26 cellular contexts compared by ENCODE assay signal in genomic region chr10:121664671-121665070, GRCh38.
"Had no signal": no experiment of that assay in that cellular context is flagged by ENCODE, and none has a peak within 500 bp of the region (broad histone marks: within the 10 kb centered on the region; RNA-seq: fewer than 3 reads in every experiment).

No MANE protein-coding gene starts in this region.

- H3K9me3 ChIP-seq: neutrophil, psoas muscle, right lobe of liver, stomach, testis, thyroid gland, transverse colon, upper lobe of left lung, vagina had no signal

- H3K4me3 ChIP-seq: hepatocyte, left ventricle myocardium inferior, lung, neural progenitor cell, psoas muscle, right lobe of liver, smooth muscle cell, stomach, testis, thyroid gland, transverse colon, upper lobe of left lung, vagina had no signal

- H3K27me3 ChIP-seq: hepatocyte, neural progenitor cell, right lobe of liver, stomach, testis, thyroid gland, transverse colon, upper lobe of left lung, vagina had no signal

- H3K9me3 Mint-ChIP-seq: natural killer cell had no signal

- H3K4me1 ChIP-seq: psoas muscle, right lobe of liver had no signal

- H3K27ac Mint-ChIP-seq: memory B cell; mesothelial cell of epicardium; natural killer cell; nephron progenitor cell; stimulated activated naive B cell treated with anti-CD40 and anti-IgM and Interleukin-4, amounts not matched to agents 10 μg/mL and 1 μg/mL and 100 μg/mL, for 72 hours had no signal

- H3K4me3 Mint-ChIP-seq: memory B cell; mesothelial cell of epicardium; naive B cell; natural killer cell; nephron progenitor cell; neural progenitor cell; stimulated activated naive B cell treated with anti-CD40 and anti-IgM and Interleukin-4, amounts not matched to agents 10 μg/mL and 1 μg/mL and 100 μg/mL, for 72 hours had no signal

- DNase-seq: islet precursor cell; left ventricle myocardium inferior; naive B cell; natural killer cell; nephron progenitor cell; occipital lobe; psoas muscle; right lobe of liver; stimulated activated CD4-positive, alpha-beta T cell treated with anti-CD3 and anti-CD28 coated beads, Interleukin-1b, Interleukin-23, amount 100 ng/mL, for 48 hours; stimulated activated CD4-positive, alpha-beta T cell treated with anti-CD3 and anti-CD28 coated beads, Interleukin-4, amount 100 ng/mL, for 1 hour; stimulated activated naive B cell treated with anti-CD40 and anti-IgM and Interleukin-4, amounts not matched to agents 10 μg/mL and 1 μg/mL and 100 μg/mL, for 72 hours; stimulated activated naive CD8-positive, alpha-beta T cell treated with anti-CD3 and anti-CD28 coated beads, Interleukin-15, Interleukin-2, amounts not matched to agents 100 U/mL and 50 U/mL, for 24 hours; stomach; testis; thyroid gland; transverse colon; upper lobe of left lung had no signal

- H3K36me3 Mint-ChIP-seq: memory B cell; mesothelial cell of epicardium; naive B cell; natural killer cell; stimulated activated naive B cell treated with anti-CD40 and anti-IgM and Interleukin-4, amounts not matched to agents 10 μg/mL and 1 μg/mL and 100 μg/mL, for 72 hours had no signal

- H3K4me1 Mint-ChIP-seq: memory B cell; naive B cell; natural killer cell; stimulated activated naive B cell treated with anti-CD40 and anti-IgM and Interleukin-4, amounts not matched to agents 10 μg/mL and 1 μg/mL and 100 μg/mL, for 72 hours had no signal

- H3K9ac ChIP-seq: neural progenitor cell, parathyroid adenoma had no signal

- H3K36me3 ChIP-seq: left ventricle myocardium inferior, neural progenitor cell, neutrophil, right lobe of liver, stomach, thyroid gland, transverse colon, upper lobe of left lung, vagina had no signal
